8 cellular contexts compared by ENCODE assay signal in genomic region chr6:45445749-45446454, GRCh38.
DNase-seq lines count a peak whose midpoint lies in the region; ATAC-seq and TF ChIP-seq lines count a peak whose summit lies in the region.

No MANE protein-coding gene starts in this region.

- H3K4me3 ChIP-seq in mesodermal cell (ENCODE audit: extremely low read depth, insufficient read depth, low read length, poor library complexity, severe bottlenecking) = no peak overlapping the region
- H3K4me3 ChIP-seq in vagina = no peak overlapping the region

- H3K4me1 ChIP-seq in mesodermal cell (ENCODE audit: control insufficient read depth, insufficient read depth, low read length, poor library complexity, severe bottlenecking) (peaks cover 52% of the 10 kb centered on the region), vagina (peaks cover 52% of the 10 kb centered on the region)

- peaks cover 45% of the 10 kb centered on the region for H3K4me1 Mint-ChIP-seq in endothelial cell (ENCODE audit: unreplicated experiment)

- peaks cover 39% of the 10 kb centered on the region for H3K36me3 ChIP-seq in mesodermal cell (ENCODE audit: control insufficient read depth, insufficient read depth, low read length)
- no peaks in the 10 kb centered on the region for H3K36me3 ChIP-seq in vagina

- no peaks in the 10 kb centered on the region for H3K9me3 ChIP-seq in mesodermal cell (ENCODE audit: control insufficient read depth, low read length)
- H3K9me3 ChIP-seq in vagina = no peaks in the 10 kb centered on the region

- intact Hi-C loops in vagina (cut with DNase I) = no loop called here

- no peaks in the 10 kb centered on the region for H3K9me3 Mint-ChIP-seq in endothelial cell (ENCODE audit: unreplicated experiment)

- H3K36me3 Mint-ChIP-seq in endothelial cell (ENCODE audit: low read depth, unreplicated experiment) = no peaks in the 10 kb centered on the region

- H3K27me3 Mint-ChIP-seq in endothelial cell (ENCODE audit: unreplicated experiment) = peaks cover 1% of the 10 kb centered on the region

- TF ChIP-seq CTCF in endothelial cell (IDR thresholded peaks at IDR 0.05; ENCODE audit: unreplicated experiment) (no peak), vagina (IDR thresholded peaks at IDR 0.05) (no peak)

- TF ChIP-seq EP300 in Ishikawa (IDR thresholded peaks at IDR 0.05; ENCODE audit: borderline replicate concordance) = peak; percentile 93

- DNase-seq in Caki2 (ENCODE audit: low read depth) (peak; percentile 98), SKM-1 (lab: John Stamatoyannopoulos, UW; ENCODE audit: unreplicated experiment) (peak; percentile 88), endothelial cell (ENCODE audit: low spot score) (peak; percentile 34), vagina (ENCODE audit: extremely low spot score in 2 of 2) (peak in 1 of 2 donors; percentile 96)

- ATAC-seq in HG03520 (IDR thresholded peaks at IDR 0.05; ENCODE audit: unreplicated experiment) (no peak), GM19328 (IDR thresholded peaks at IDR 0.05; ENCODE audit: unreplicated experiment) (no peak)

- H3K27me3 ChIP-seq in vagina = no peaks in the 10 kb centered on the region

- H3K27ac ChIP-seq in mesodermal cell (ENCODE audit: low read depth, low read length, severe bottlenecking) = peak overlapping the region; percentile 98
- peak overlapping the region; percentile 34 for H3K27ac ChIP-seq in vagina

- TF ChIP-seq RAD21 in Ishikawa (IDR thresholded peaks at IDR 0.05; ENCODE audit: low read depth) = peak; percentile 30

- no peak overlapping the region for H3K4me3 Mint-ChIP-seq in endothelial cell (ENCODE audit: unreplicated experiment)

- 20 to 33% methylated on average over 3 to 4 of the region's 8 CpGs for WGBS in mesodermal cell (ENCODE audit: insufficient coverage in 2 of 2), 2 experiments

- H3K27ac Mint-ChIP-seq in endothelial cell (ENCODE audit: unreplicated experiment) = peak overlapping the region; percentile 96

- no peak for TF ChIP-seq POLR2A in vagina (IDR thresholded peaks at IDR 0.05)

- in situ Hi-C loops in Caki2 (cut with HindIII; ENCODE audit: low pct_unique_long_range_greater_than_20kb, low sequenced_read_pairs) = no loop called here

TF ChIP-seq in Ishikawa, 13 proteins besides CTCF, POLR2A, EP300 and RAD21:
- TF ChIP-seq USF1 (IDR thresholded peaks at IDR 0.05) (peak; percentile 56), NFIC (IDR thresholded peaks at IDR 0.05) (peak; percentile 98), CEBPB (IDR thresholded peaks at IDR 0.05) (peak; percentile 100), ZBTB7A (IDR thresholded peaks at IDR 0.05; ENCODE audit: low read depth) (no peak), FOXM1 (IDR thresholded peaks at IDR 0.05; ENCODE audit: borderline replicate concordance, low read depth) (peak; percentile 76; the same call in 1 of the 2 replicates), TEAD4 (IDR thresholded peaks at IDR 0.05) (peak; percentile 99), CREB1 (IDR thresholded peaks at IDR 0.05; ENCODE audit: low read depth) (no peak), TCF12 (IDR thresholded peaks at IDR 0.05; ENCODE audit: low read depth) (peak; percentile 93), TAF1 (IDR thresholded peaks at IDR 0.05; ENCODE audit: low read depth) (no peak), REST (IDR thresholded peaks at IDR 0.05; ENCODE audit: low read depth) (no peak), YY1 (IDR thresholded peaks at IDR 0.05; ENCODE audit: low read depth) (peak; percentile 61; the same call in 1 of the 2 replicates), EGR1 (IDR thresholded peaks at IDR 0.05) (no peak)
- TF ChIP-seq, protein P1, sequence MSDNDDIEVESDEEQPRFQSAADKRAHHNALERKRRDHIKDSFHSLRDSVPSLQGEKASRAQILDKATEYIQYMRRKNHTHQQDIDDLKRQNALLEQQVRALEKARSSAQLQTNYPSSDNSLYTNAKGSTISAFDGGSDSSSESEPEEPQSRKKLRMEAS (IDR thresholded peaks at IDR 0.05) = peak; percentile 98
